Comparison of ENCODE assay signal across 11 cellular contexts in genomic region chr16:27319257-27319965, GRCh38. TPM values are rescaled to one million over a fixed set of nuclear protein-coding genes. Genes with fewer than 3 reads are reported as not detected.
DNase-seq lines count a peak whose midpoint lies in the region; ATAC-seq and TF ChIP-seq lines count a peak whose summit lies in the region.
"Had no signal": no experiment of that assay in that cellular context is flagged by ENCODE, and none has a peak within 500 bp of the region (broad histone marks: within the 10 kb centered on the region; RNA-seq: fewer than 3 reads in every experiment).

No MANE protein-coding gene starts in this region.

- no peak overlapping the region for H4K8ac ChIP-seq in mesenchymal stem cell (ENCODE audit: low read length)

- H3K9ac ChIP-seq in mesenchymal stem cell (ENCODE audit: low read length): no peak overlapping the region

- TF ChIP-seq CTCF in upper lobe of left lung (IDR thresholded peaks at IDR 0.05): no peak

- no peak overlapping the region for H3K4ac ChIP-seq in mesenchymal stem cell (ENCODE audit: low read depth in 1 of 2, low read length in 2 of 2)

- peak overlapping the region; percentile 40 for H4K91ac ChIP-seq in mesenchymal stem cell (ENCODE audit: low read length)

- H3K14ac ChIP-seq in mesenchymal stem cell (ENCODE audit: low read length in 2 of 2): no peak overlapping the region

- H2BK15ac ChIP-seq in mesenchymal stem cell (ENCODE audit: low read depth, poor library complexity, severe bottlenecking): peak overlapping the region; percentile 49

- H3K4me1 Mint-ChIP-seq in activated naive CD4-positive, alpha-beta T cell treated with anti-CD3 and anti-CD28 coated beads, Interleukin-2, amount 50 U/mL, for 24 hours: peaks cover 79% of the 10 kb centered on the region
- peaks cover 76% of the 10 kb centered on the region for H3K4me1 Mint-ChIP-seq in activated naive CD8-positive, alpha-beta T cell treated with anti-CD3 and anti-CD28 coated beads, Interleukin-2, amount 10 ng/mL, durations not matched to agents 7 days and 5 days

- peak overlapping the region; percentile 62 for H3K27ac ChIP-seq in mesenchymal stem cell (ENCODE audit: low read length, poor library complexity, severe bottlenecking)
- peak overlapping the region; percentile 98 to 100 (median 100) for H3K27ac ChIP-seq in upper lobe of left lung
- H3K27ac ChIP-seq: C4-2B, SJSA1 had no signal

- H2BK5ac ChIP-seq in mesenchymal stem cell (ENCODE audit: low read depth, low read length, poor library complexity, severe bottlenecking): no peak overlapping the region

- no peak for TF ChIP-seq EP300 in upper lobe of left lung (IDR thresholded peaks at IDR 0.05)

- H3K79me1 ChIP-seq in mesenchymal stem cell (replicated peaks; ENCODE audit: low read length, poor library complexity, severe bottlenecking): peaks cover 3% of the 10 kb centered on the region

- peak overlapping the region; percentile 15 to 62 for H2BK12ac ChIP-seq in mesenchymal stem cell (ENCODE audit: low read length in 2 of 2)

- TF ChIP-seq POLR2A in upper lobe of left lung (IDR thresholded peaks at IDR 0.05): no peak

- no peak overlapping the region for H2AFZ ChIP-seq in mesenchymal stem cell (ENCODE audit: low read depth, low read length)

- no peak overlapping the region for H3K23ac ChIP-seq in mesenchymal stem cell (ENCODE audit: low read length in 2 of 2)

- no peak overlapping the region for H2BK120ac ChIP-seq in mesenchymal stem cell (ENCODE audit: low read depth, low read length)

- peak overlapping the region in 1 of 2 experiments; percentile 0 for H3K18ac ChIP-seq in mesenchymal stem cell (ENCODE audit: low read depth in 1 of 2, low read length in 2 of 2)

- H3K4me3 Mint-ChIP-seq in activated naive CD4-positive, alpha-beta T cell treated with anti-CD3 and anti-CD28 coated beads, Interleukin-2, amount 50 U/mL, for 24 hours: peak overlapping the region; percentile 93
- peak overlapping the region; percentile 93 for H3K4me3 Mint-ChIP-seq in activated naive CD8-positive, alpha-beta T cell treated with anti-CD3 and anti-CD28 coated beads, Interleukin-2, amount 10 ng/mL, durations not matched to agents 7 days and 5 days

- H2AK5ac ChIP-seq in mesenchymal stem cell (ENCODE audit: low read length, severe bottlenecking): peak overlapping the region; percentile 1

- no peak for ATAC-seq in activated naive CD8-positive, alpha-beta T cell treated with anti-CD3 and anti-CD28 coated beads, Interleukin-2, amount 10 ng/mL, durations not matched to agents 7 days and 5 days (ENCODE audit: low read depth)
- no peak for ATAC-seq in upper lobe of left lung (ENCODE audit: low FRiP score in 2 of 2)
- ATAC-seq in GM21423 (IDR thresholded peaks at IDR 0.05; ENCODE audit: unreplicated experiment): no peak

- peak overlapping the region; percentile 99 for H3K27ac Mint-ChIP-seq in activated naive CD4-positive, alpha-beta T cell treated with anti-CD3 and anti-CD28 coated beads, Interleukin-2, amount 50 U/mL, for 24 hours
- H3K27ac Mint-ChIP-seq in activated naive CD8-positive, alpha-beta T cell treated with anti-CD3 and anti-CD28 coated beads, Interleukin-2, amount 10 ng/mL, durations not matched to agents 7 days and 5 days: peak overlapping the region; percentile 99

- H3K4me1 ChIP-seq in mesenchymal stem cell (ENCODE audit: control insufficient read depth, insufficient read depth, low read depth, low read length) (peaks cover 39% of the 10 kb centered on the region), upper lobe of left lung (peaks cover 86 to 98% (median 97%) of the 10 kb centered on the region in 4 donors)

- H3K4me3 ChIP-seq in mesenchymal stem cell (ENCODE audit: insufficient read depth in 1 of 2, low read depth in 1 of 2, low read length in 2 of 2) (no peak overlapping the region), upper lobe of left lung (no peak overlapping the region)
- H3K4me3 ChIP-seq: SJSA1 had no signal

- no peaks in the 10 kb centered on the region for H3K9me3 ChIP-seq in mesenchymal stem cell (ENCODE audit: control insufficient read depth, low read length)
- no peaks in the 10 kb centered on the region for H3K9me3 ChIP-seq in upper lobe of left lung
- H3K9me3 ChIP-seq: SJSA1 had no signal

- no peaks in the 10 kb centered on the region for H3K9me3 Mint-ChIP-seq in activated naive CD4-positive, alpha-beta T cell treated with anti-CD3 and anti-CD28 coated beads, Interleukin-2, amount 50 U/mL, for 24 hours
- H3K9me3 Mint-ChIP-seq in activated naive CD8-positive, alpha-beta T cell treated with anti-CD3 and anti-CD28 coated beads, Interleukin-2, amount 10 ng/mL, durations not matched to agents 7 days and 5 days: no peaks in the 10 kb centered on the region

- 85% methylated on average over 12 of the region's 13 CpGs for WGBS in mesenchymal stem cell
- 83 to 95% methylated on average over 13 of the region's 13 CpGs for WGBS in upper lobe of left lung, 2 donors

- H3K36me3 ChIP-seq in mesenchymal stem cell (ENCODE audit: control insufficient read depth in 1 of 2, insufficient read depth in 2 of 2, low read depth in 1 of 2, low read length in 2 of 2) (peaks cover 10 to 13% of the 10 kb centered on the region in 2 experiments), upper lobe of left lung (peaks cover 0 to 26% (median 0%) of the 10 kb centered on the region in 4 donors)
- H3K36me3 ChIP-seq: SJSA1 had no signal

- DNase-seq in activated naive CD4-positive, alpha-beta T cell treated with Interleukin-2 at 50 U/mL for 16 hours: no peak
- no peak for DNase-seq in activated naive CD8-positive, alpha-beta T cell treated with anti-CD3 and anti-CD28 coated beads, Interleukin-2, amount 10 ng/mL, durations not matched to agents 7 days and 5 days
- DNase-seq in mesenchymal stem cell: no peak
- peak in 1 of 2 donors; percentile 12 for DNase-seq in upper lobe of left lung
- DNase-seq in activated gamma-delta T cell (lab: John Stamatoyannopoulos, UW): no peak
- no peak for DNase-seq in AG08395 (ENCODE audit: low spot score)
- DNase-seq: NCI-H1694 had no signal

- POLR2A ChIA-PET in activated naive CD8-positive, alpha-beta T cell treated with anti-CD3 and anti-CD28 coated beads, Interleukin-2, amount 10 ng/mL, durations not matched to agents 7 days and 5 days (lab: Charles Lee): interaction anchor here (0.5 to 10.0 kb wide), 17 partner anchors 12 to 140 kb away, joined by 3 to 275 read pairs (median 4); partner anchors contain the start of genes IL21R and KDM8

- H3K36me3 Mint-ChIP-seq in activated naive CD4-positive, alpha-beta T cell treated with anti-CD3 and anti-CD28 coated beads, Interleukin-2, amount 50 U/mL, for 24 hours: peaks cover 33% of the 10 kb centered on the region
- peaks cover 67% of the 10 kb centered on the region for H3K36me3 Mint-ChIP-seq in activated naive CD8-positive, alpha-beta T cell treated with anti-CD3 and anti-CD28 coated beads, Interleukin-2, amount 10 ng/mL, durations not matched to agents 7 days and 5 days

- H3K27me3 ChIP-seq in mesenchymal stem cell (ENCODE audit: control insufficient read depth in 1 of 2, insufficient read depth in 1 of 2, low read length in 2 of 2) (no peaks in the 10 kb centered on the region), upper lobe of left lung (no peaks in the 10 kb centered on the region)
- H3K27me3 ChIP-seq: SJSA1 had no signal

- H3K27me3 Mint-ChIP-seq in activated naive CD4-positive, alpha-beta T cell treated with anti-CD3 and anti-CD28 coated beads, Interleukin-2, amount 50 U/mL, for 24 hours: no peaks in the 10 kb centered on the region
- no peaks in the 10 kb centered on the region for H3K27me3 Mint-ChIP-seq in activated naive CD8-positive, alpha-beta T cell treated with anti-CD3 and anti-CD28 coated beads, Interleukin-2, amount 10 ng/mL, durations not matched to agents 7 days and 5 days

- no peak overlapping the region for H3K4me2 ChIP-seq in mesenchymal stem cell (ENCODE audit: low read length, poor library complexity, severe bottlenecking)

RNA-seq across cellular contexts. Expression of gene IL4R, which starts 5.6 kb away (rescaled TPM):
- 100 to 1,000 TPM; 215 TPM for total RNA-seq in activated naive CD8-positive, alpha-beta T cell treated with anti-CD3 and anti-CD28 coated beads, Interleukin-2, amount 10 ng/mL, durations not matched to agents 7 days and 5 days
- 79.3 TPM for polyA plus RNA-seq in mesenchymal stem cell (2013, experiment 1 of 2)
- 85.4 TPM for polyA plus RNA-seq in mesenchymal stem cell (2013, experiment 2 of 2)
- 100 to 1,000 TPM in 5 of 6 donors, 10 to 100 TPM in 1; 87.0 to 202 (median 153) TPM for total RNA-seq in upper lobe of left lung

RNA-seq across cellular contexts. Expression of gene NSMCE1, which starts 50.8 kb away (rescaled TPM):
- total RNA-seq in activated naive CD8-positive, alpha-beta T cell treated with anti-CD3 and anti-CD28 coated beads, Interleukin-2, amount 10 ng/mL, durations not matched to agents 7 days and 5 days: 10 to 100 TPM; 69.0 to 75.6 TPM
- 52.8 TPM for polyA plus RNA-seq in mesenchymal stem cell (2013, experiment 1 of 2)
- polyA plus RNA-seq in mesenchymal stem cell (2013, experiment 2 of 2): 54.6 TPM
- total RNA-seq in upper lobe of left lung: 10 to 100 TPM; 14.7 to 50.6 (median 31.0) TPM
